Comparison of ENCODE assay signal across 11 cellular contexts in genomic region chr14:31270196-31270772, GRCh38.
DNase-seq lines count a peak whose midpoint lies in the region; ATAC-seq and TF ChIP-seq lines count a peak whose summit lies in the region.
"Had no signal": no experiment of that assay in that cellular context is flagged by ENCODE, and none has a peak within 500 bp of the region (broad histone marks: within the 10 kb centered on the region; RNA-seq: fewer than 3 reads in every experiment).

No MANE protein-coding gene starts in this region.

- no CpG with 5 or more reads among the region's 4 CpGs for WGBS in neuronal stem cell (ENCODE audit: extremely low coverage in 2 of 2, insufficient read length in 2 of 2, insufficient replicate concordance in 1 of 2), 2 donors

- H4K20me1 ChIP-seq in Karpas-422 (ENCODE audit: insufficient read depth, low read depth, low read length), result no peaks in the 10 kb centered on the region

- peak; percentile 43 for TF ChIP-seq CTCF in brain microvascular endothelial cell (IDR thresholded peaks at IDR 0.05; ENCODE audit: low read depth, low read length, missing control alignments)

- no peak overlapping the region for H3K27ac ChIP-seq in Karpas-422 (ENCODE audit: low read length)
- no peak overlapping the region for H3K27ac ChIP-seq in brain microvascular endothelial cell
- H3K27ac ChIP-seq in neuronal stem cell (replicated peaks; ENCODE audit: low read length), result no peak overlapping the region
- H3K27ac ChIP-seq: HL-60 had no signal

- peak overlapping the region; percentile 72 for H3K4ac ChIP-seq in neuronal stem cell (ENCODE audit: low read length)

- peak overlapping the region; percentile 79 for H3K14ac ChIP-seq in neuronal stem cell (ENCODE audit: low read length)

- no peak overlapping the region for H2AFZ ChIP-seq in Karpas-422 (ENCODE audit: low read length)
- no peak overlapping the region for H2AFZ ChIP-seq in neuronal stem cell (ENCODE audit: low read length)

- no peaks in the 10 kb centered on the region for H3K27me3 ChIP-seq in Karpas-422 (ENCODE audit: low read length)
- H3K27me3 ChIP-seq in brain microvascular endothelial cell (replicated peaks), result no peaks in the 10 kb centered on the region
- no peaks in the 10 kb centered on the region for H3K27me3 ChIP-seq in neuronal stem cell (ENCODE audit: control insufficient read depth in 3 of 3, insufficient read depth in 3 of 3, low read depth in 1 of 3, low read length in 3 of 3)

- no peak overlapping the region for H2BK5ac ChIP-seq in neuronal stem cell (ENCODE audit: low read length)

- ATAC-seq in HG02970 (IDR thresholded peaks at IDR 0.05; ENCODE audit: low FRiP score, unreplicated experiment) (no peak), GM21381 (IDR thresholded peaks at IDR 0.05; ENCODE audit: unreplicated experiment) (no peak), HG03521 (IDR thresholded peaks at IDR 0.05; ENCODE audit: unreplicated experiment) (no peak)

- H3K36me3 ChIP-seq in Karpas-422 (ENCODE audit: insufficient read depth, low read length) (no peaks in the 10 kb centered on the region; the same call in 1 of the 2 replicates), brain microvascular endothelial cell (replicated peaks) (no peaks in the 10 kb centered on the region), neuronal stem cell (replicated peaks in 1 of 2; ENCODE audit: control insufficient read depth in 2 of 2, insufficient read depth in 2 of 2, low read length in 2 of 2) (peaks cover 0 to 2% of the 10 kb centered on the region in 2 donors)

- peak overlapping the region; percentile 20 for H4K8ac ChIP-seq in neuronal stem cell (ENCODE audit: low read depth, low read length)

- H3K79me2 ChIP-seq in Karpas-422 (ENCODE audit: low read length), result no peaks in the 10 kb centered on the region

- H3K4me3 ChIP-seq in Karpas-422 (ENCODE audit: low read length) (no peak overlapping the region), brain microvascular endothelial cell (ENCODE audit: low read depth, low read length) (no peak overlapping the region), neuronal stem cell (ENCODE audit: low read length in 2 of 2) (peak overlapping the region in 1 of 2 donors; percentile 34)

- H3K4me1 ChIP-seq in Karpas-422 (ENCODE audit: low read length) (0 out of 2 replicates have a peak, but pooled peaks cover 3% of the 10 kb centered on the region), neuronal stem cell (ENCODE audit: control insufficient read depth in 2 of 2, insufficient read depth in 1 of 2, low read depth in 1 of 2, low read length in 2 of 2) (no peaks in the 10 kb centered on the region)

- in situ Hi-C loops in brain microvascular endothelial cell (cut with HindIII; ENCODE audit: low pct_ligation_motif_present, low sequenced_read_pairs), result no loop called here

- H3K23ac ChIP-seq in neuronal stem cell (ENCODE audit: low read depth, low read length, poor library complexity), result peak overlapping the region; percentile 94

- no peak overlapping the region for H2BK15ac ChIP-seq in neuronal stem cell (ENCODE audit: low read length)

- H3K4me2 ChIP-seq in Karpas-422 (ENCODE audit: low read depth, low read length, poor library complexity, severe bottlenecking) (no peak overlapping the region), neuronal stem cell (ENCODE audit: insufficient read depth, low read length, poor library complexity, severe bottlenecking) (no peak overlapping the region)

- H3K9me2 ChIP-seq in Karpas-422 (replicated peaks; ENCODE audit: insufficient read depth, low read length), result no peaks in the 10 kb centered on the region

- DNase-seq in NCI-H82 (lab: John Stamatoyannopoulos, UW) (peak; percentile 12), NCI-H82 treated with DMSO at 0.1 percent for 48 hours (lab: John Stamatoyannopoulos, UW; ENCODE audit: unreplicated experiment) (no peak), Karpas-422 (peak; percentile 86), brain microvascular endothelial cell (no peak), neuronal stem cell (ENCODE audit: low spot score) (no peak)
- DNase-seq: ACHN; activated naive CD8-positive, alpha-beta T cell treated with anti-CD3 and anti-CD28 coated beads, Interleukin-2, amount 10 ng/mL, durations not matched to agents 7 days and 5 days had no signal

- no peak overlapping the region for H2BK120ac ChIP-seq in neuronal stem cell (ENCODE audit: low read depth, low read length)

- no peaks in the 10 kb centered on the region for H3K79me1 ChIP-seq in neuronal stem cell (ENCODE audit: low read depth, low read length)

- H2AK5ac ChIP-seq in neuronal stem cell (ENCODE audit: low read depth, low read length), result peak overlapping the region; percentile 74

- H3K9ac ChIP-seq in Karpas-422 (ENCODE audit: low read length), result no peak overlapping the region
- no peak overlapping the region for H3K9ac ChIP-seq in neuronal stem cell (ENCODE audit: low read depth, low read length, poor library complexity)

- H2BK12ac ChIP-seq in neuronal stem cell (ENCODE audit: low read length), result peak overlapping the region; percentile 19

- H3K9me3 ChIP-seq in Karpas-422 (ENCODE audit: low read length) (0 out of 2 replicates have a peak, but pooled peaks cover 7% of the 10 kb centered on the region), neuronal stem cell (replicated peaks in 1 of 2; ENCODE audit: control insufficient read depth in 2 of 2, insufficient read depth in 1 of 2, low read depth in 1 of 2, low read length in 2 of 2) (peaks cover 9 to 10% of the 10 kb centered on the region in 2 donors)

- no peak overlapping the region for H4K91ac ChIP-seq in neuronal stem cell (ENCODE audit: low read depth, low read length, poor library complexity)

- H3K18ac ChIP-seq in neuronal stem cell (ENCODE audit: low read length), result peak overlapping the region; percentile 63

Comparison
In these comparisons a context has a peak if more than half of its experiments do, and no peak if none do; other contexts are left out.
1. DNase-seq: peak in NCI-H82 (single experiment) and Karpas-422 (single experiment); none in NCI-H82 treated with DMSO at 0.1 percent for 48 hours (single experiment), brain microvascular endothelial cell (single experiment) and neuronal stem cell (single experiment).